ENCODE assay signal across 8 cellular contexts in genomic region chr18:3594760-3595241, GRCh38.
DNase-seq lines count a peak whose midpoint lies in the region; TF ChIP-seq lines count a peak whose summit lies in the region.

No MANE protein-coding gene starts in this region.

- H3K36me3 ChIP-seq in BLaER1 (no peaks in the 10 kb centered on the region), neuronal stem cell (replicated peaks in 1 of 2; ENCODE audit: control insufficient read depth in 2 of 2, insufficient read depth in 2 of 2, low read length in 2 of 2) (peaks cover 0 to 17% of the 10 kb centered on the region in 2 donors)

- peak overlapping the region; percentile 62 for H3K4me3 ChIP-seq in BLaER1
- H3K4me3 ChIP-seq in fibroblast of mammary gland (ENCODE audit: control insufficient read depth, low read depth, low read length) = peak overlapping the region; percentile 78
- H3K4me3 ChIP-seq in neuronal stem cell (ENCODE audit: low read length in 2 of 2) = peak overlapping the region in 1 of 2 donors; percentile 51

- H3K4me2 ChIP-seq in BLaER1 (peak overlapping the region; percentile 85), neuronal stem cell (ENCODE audit: insufficient read depth, low read length, poor library complexity, severe bottlenecking) (peak overlapping the region; percentile 52)

- H2AFZ ChIP-seq in neuronal stem cell (ENCODE audit: low read length) = peak overlapping the region; percentile 47

- H3K27ac ChIP-seq in BLaER1 = peak overlapping the region; percentile 52
- peak overlapping the region; percentile 46 for H3K27ac ChIP-seq in neuronal stem cell (replicated peaks; ENCODE audit: low read length)

- peak overlapping the region; percentile 64 for H3K9ac ChIP-seq in BLaER1
- H3K9ac ChIP-seq in neuronal stem cell (ENCODE audit: low read depth, low read length, poor library complexity) = no peak overlapping the region

- H3K14ac ChIP-seq in neuronal stem cell (ENCODE audit: low read length) = no peak overlapping the region

- H3K9me3 ChIP-seq in BLaER1 = no peaks in the 10 kb centered on the region
- H3K9me3 ChIP-seq in neuronal stem cell (replicated peaks in 1 of 2; ENCODE audit: control insufficient read depth in 2 of 2, insufficient read depth in 1 of 2, low read depth in 1 of 2, low read length in 2 of 2) = no peaks in the 10 kb centered on the region

- no peak overlapping the region for H2AK5ac ChIP-seq in neuronal stem cell (ENCODE audit: low read depth, low read length)

- H3K18ac ChIP-seq in neuronal stem cell (ENCODE audit: low read length) = no peak overlapping the region

- no peak for TF ChIP-seq CTCF in fibroblast of mammary gland (conservative IDR thresholded peaks at IDR 0.05; ENCODE audit: control insufficient read depth, insufficient read depth, low read depth, low read length)

- no peak overlapping the region for H4K91ac ChIP-seq in neuronal stem cell (ENCODE audit: low read depth, low read length, poor library complexity)

- no peak overlapping the region for H2BK15ac ChIP-seq in neuronal stem cell (ENCODE audit: low read length)

- H4K20me1 ChIP-seq in BLaER1 = no peaks in the 10 kb centered on the region

- no peaks in the 10 kb centered on the region for H3K79me1 ChIP-seq in neuronal stem cell (ENCODE audit: low read depth, low read length)

- no peak overlapping the region for H2BK5ac ChIP-seq in neuronal stem cell (ENCODE audit: low read length)

- WGBS in neuronal stem cell (ENCODE audit: extremely low coverage in 2 of 2, insufficient read length in 2 of 2, insufficient replicate concordance in 1 of 2), 2 donors = no CpG with 5 or more reads among the region's 7 CpGs

- no peak overlapping the region for H4K8ac ChIP-seq in neuronal stem cell (ENCODE audit: low read depth, low read length)

- H3K4me1 ChIP-seq in BLaER1 (peaks cover 47% of the 10 kb centered on the region), neuronal stem cell (ENCODE audit: control insufficient read depth in 2 of 2, insufficient read depth in 1 of 2, low read depth in 1 of 2, low read length in 2 of 2) (peaks cover 26 to 30% of the 10 kb centered on the region in 2 donors)

- H3K23ac ChIP-seq in neuronal stem cell (ENCODE audit: low read depth, low read length, poor library complexity) = no peak overlapping the region

- H3K27me3 ChIP-seq in BLaER1 (no peaks in the 10 kb centered on the region), neuronal stem cell (ENCODE audit: control insufficient read depth in 3 of 3, insufficient read depth in 3 of 3, low read depth in 1 of 3, low read length in 3 of 3) (no peaks in the 10 kb centered on the region)

- no peak overlapping the region for H2BK12ac ChIP-seq in neuronal stem cell (ENCODE audit: low read length)

- DNase-seq in HK-2 (ENCODE audit: unreplicated experiment) (peak; percentile 26), fibroblast of mammary gland (ENCODE audit: low read depth) (no peak), neuronal stem cell (ENCODE audit: low spot score) (no peak), NCI-H2227 (lab: John Stamatoyannopoulos, UW; ENCODE audit: unreplicated experiment) (no peak), activated gamma-delta T cell (lab: John Stamatoyannopoulos, UW) (no peak), NCI-H187 treated with DMSO at 0.1 percent for 48 hours (lab: John Stamatoyannopoulos, UW) (no peak)
- peak; percentile 40 to 57 for DNase-seq in activated CD4-positive, alpha-beta T cell treated with anti-CD3 and anti-CD28 coated beads, Interleukin-2, amount 50 U/mL, for 48 hours

- H2BK120ac ChIP-seq in neuronal stem cell (ENCODE audit: low read depth, low read length) = no peak overlapping the region

- no peak overlapping the region for H3K4ac ChIP-seq in neuronal stem cell (ENCODE audit: low read length)

Comparison
In these comparisons a context has a peak if more than half of its experiments do, and no peak if none do; other contexts are left out.
1. DNase-seq: peak in HK-2 (single experiment) and activated CD4-positive, alpha-beta T cell treated with anti-CD3 and anti-CD28 coated beads, Interleukin-2, amount 50 U/mL, for 48 hours (2 of 2); none in fibroblast of mammary gland (single experiment), neuronal stem cell (single experiment), NCI-H2227 (single experiment), activated gamma-delta T cell (single experiment) and NCI-H187 treated with DMSO at 0.1 percent for 48 hours (single experiment).